9 cellular contexts compared by ENCODE assay signal in the genomic region with DNA sequence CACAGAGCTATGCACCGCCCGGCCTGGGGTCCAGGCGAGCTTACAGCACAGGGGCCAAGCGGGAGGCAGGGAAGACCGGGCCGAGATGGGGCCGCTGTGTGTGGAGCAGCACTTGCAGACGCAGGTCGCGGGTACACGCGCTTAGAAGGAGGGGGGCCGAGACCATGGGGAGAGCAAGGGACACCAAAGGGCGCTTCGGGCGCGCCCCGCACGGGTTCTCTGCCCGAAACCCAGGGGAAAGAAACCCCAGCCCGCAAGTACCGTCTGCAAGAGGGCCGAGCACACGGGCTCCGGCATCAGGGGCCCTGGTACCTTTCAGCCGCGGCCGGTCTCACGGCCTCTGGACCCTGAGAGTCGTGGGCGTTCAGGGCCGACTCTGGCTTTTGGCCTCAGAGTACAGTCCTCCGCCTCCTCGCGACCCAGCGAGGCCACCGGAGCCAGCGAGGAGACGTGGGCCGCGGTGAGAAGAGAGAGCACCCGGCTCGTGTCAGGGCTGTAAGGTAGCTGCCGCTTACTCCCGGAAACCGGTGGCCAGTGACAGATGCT. TPM values are rescaled to one million over a fixed set of nuclear protein-coding genes. Genes with fewer than 3 reads are reported as not detected.
DNase-seq lines count a peak whose midpoint lies in the region; ATAC-seq and TF ChIP-seq lines count a peak whose summit lies in the region.
"Had no signal": no experiment of that assay in that cellular context is flagged by ENCODE, and none has a peak within 500 bp of the region (broad histone marks: within the 10 kb centered on the region; RNA-seq: fewer than 3 reads in every experiment).

No MANE protein-coding gene starts in this region.

- H3K4me2 ChIP-seq in parathyroid adenoma (ENCODE audit: low read length): peak overlapping the region; percentile 80

- peaks cover 5% of the 10 kb centered on the region for H3K79me2 ChIP-seq in parathyroid adenoma

- H3K27me3 ChIP-seq in parathyroid adenoma (ENCODE audit: control insufficient read depth, insufficient read depth, low read length): no peaks in the 10 kb centered on the region

- H3K4me3 ChIP-seq in fibroblast of the aortic adventitia (ENCODE audit: low read depth, low read length): peak overlapping the region; percentile 78
- peak overlapping the region; percentile 79 for H3K4me3 ChIP-seq in parathyroid adenoma (ENCODE audit: low read depth, low read length)

- no peaks in the 10 kb centered on the region for H3K4me1 ChIP-seq in parathyroid adenoma

- H3K36me3 ChIP-seq in parathyroid adenoma (ENCODE audit: control insufficient read depth, insufficient read depth, low read length): no peaks in the 10 kb centered on the region

- peak overlapping the region; percentile 89 for H2AFZ ChIP-seq in parathyroid adenoma

- peak overlapping the region; percentile 19 for H3K9ac ChIP-seq in parathyroid adenoma

- no peaks in the 10 kb centered on the region for H3K9me3 ChIP-seq in parathyroid adenoma (ENCODE audit: control insufficient read depth, low read length)

- TF ChIP-seq CTCF in fibroblast of the aortic adventitia (IDR thresholded peaks at IDR 0.05; ENCODE audit: insufficient read depth, low read length): no peak
- no peak for TF ChIP-seq CTCF in parathyroid adenoma (IDR thresholded peaks at IDR 0.05)

- peak overlapping the region; percentile 97 for H3K27ac ChIP-seq in parathyroid adenoma

- DNase-seq in ELR (ENCODE audit: low read depth): peak; percentile 15
- peak; percentile 4 for DNase-seq in activated T-cell treated with anti-CD3 and anti-CD28 coated beads for 4 hours
- DNase-seq in fibroblast of the aortic adventitia (ENCODE audit: low read depth): no peak
- no peak for DNase-seq in DMS79 treated with DMSO at 0.1 percent for 48 hours (lab: John Stamatoyannopoulos, UW)
- no peak for DNase-seq in H4 (ENCODE audit: low spot score)

- ATAC-seq in HG02938 (IDR thresholded peaks at IDR 0.05; ENCODE audit: unreplicated experiment) (peak; percentile 2), GM21528 (IDR thresholded peaks at IDR 0.05; ENCODE audit: low FRiP score, unreplicated experiment) (no peak)

RNA-seq across cellular contexts. Expression of a gene that starts 0.3 kb away (rescaled TPM):
- 15.5 and 21.8 TPM in 2 replicates for total RNA-seq in fibroblast of the aortic adventitia (ENCODE audit: low replicate concordance)
- total RNA-seq in H4 (2014; rRNA removed; shearing (Covaris generic)): 6.4 and 20.2 TPM in 2 replicates

RNA-seq across cellular contexts. Expression of a gene that starts 8.6 kb away (rescaled TPM):
- total RNA-seq in fibroblast of the aortic adventitia (ENCODE audit: low replicate concordance): not detected in 2 replicates
- not detected in 2 replicates for total RNA-seq in H4 (2014; rRNA removed; shearing (Covaris generic))
- total RNA-seq: T-helper 1 cell treated with Interleukin-12 subunit alpha and Interleukin-12 subunit beta and Interleukin-4 antibody, amounts not matched to agents 30 ng/mL and 1 ng/mL, for 36 hours had no signal

RNA-seq across cellular contexts. Expression of a gene that starts 57.0 kb away (rescaled TPM):
- total RNA-seq in fibroblast of the aortic adventitia (ENCODE audit: low replicate concordance): not detected in 2 replicates
- not detected in 2 replicates for total RNA-seq in H4 (2014; rRNA removed; shearing (Covaris generic))
- total RNA-seq: T-helper 1 cell treated with Interleukin-12 subunit alpha and Interleukin-12 subunit beta and Interleukin-4 antibody, amounts not matched to agents 30 ng/mL and 1 ng/mL, for 36 hours had no signal

Comparison
In these comparisons a context has a peak if more than half of its experiments do, and no peak if none do; other contexts are left out.
1. DNase-seq: peak in ELR (single experiment) and activated T-cell treated with anti-CD3 and anti-CD28 coated beads for 4 hours (single experiment); none in fibroblast of the aortic adventitia (single experiment), DMS79 treated with DMSO at 0.1 percent for 48 hours (single experiment) and H4 (single experiment).